Comparison of ENCODE assay signal across 8 cellular contexts in genomic region chr13:104984296-104984818, GRCh38.
A peak's percentile ranks its signal among the peaks of the same experiment; 100 is the strongest.
DNase-seq lines count a peak whose midpoint lies in the region; ATAC-seq lines count a peak whose summit lies in the region.

No MANE protein-coding gene starts in this region.

- POLR2A ChIA-PET in CD4-positive, alpha-beta memory T cell (lab: Charles Lee; ENCODE audit: partially characterized antibody) = no interaction called here

- no peaks in the 10 kb centered on the region for H3K36me3 ChIP-seq in CD4-positive, alpha-beta memory T cell (ENCODE audit: insufficient read depth, low read length)

- H3K27ac Mint-ChIP-seq in CD4-positive, alpha-beta memory T cell = peak overlapping the region; percentile 15 to 92 (median 53)
- peak overlapping the region; percentile 69 for H3K27ac Mint-ChIP-seq in dendritic cell treated with granulocyte-macrophage colony-stimulating factor and Interleukin-4, amounts not matched to agents 40 ng/mL and 50 ng/mL, for 4 days

- peak; percentile 79 for ATAC-seq in GM19351 (IDR thresholded peaks at IDR 0.05; ENCODE audit: unreplicated experiment)
- peak; percentile 80 for ATAC-seq in HG03354 (IDR thresholded peaks at IDR 0.05; ENCODE audit: poor library complexity, severe bottlenecking, unreplicated experiment)

- H3K27ac ChIP-seq in CD4-positive, alpha-beta memory T cell (ENCODE audit: low read depth, low read length) = no peak overlapping the region

- peaks cover 17% of the 10 kb centered on the region for H3K4me1 ChIP-seq in CD4-positive, alpha-beta memory T cell (ENCODE audit: insufficient read depth, low read length)

- H3K27me3 ChIP-seq in CD4-positive, alpha-beta memory T cell (ENCODE audit: insufficient read depth, low read length) = no peaks in the 10 kb centered on the region

- no peaks in the 10 kb centered on the region for H3K9me3 Mint-ChIP-seq in CD4-positive, alpha-beta memory T cell
- H3K9me3 Mint-ChIP-seq in dendritic cell treated with granulocyte-macrophage colony-stimulating factor and Interleukin-4, amounts not matched to agents 40 ng/mL and 50 ng/mL, for 4 days = no peaks in the 10 kb centered on the region

- H3K36me3 Mint-ChIP-seq in CD4-positive, alpha-beta memory T cell = no peaks in the 10 kb centered on the region
- H3K36me3 Mint-ChIP-seq in dendritic cell treated with granulocyte-macrophage colony-stimulating factor and Interleukin-4, amounts not matched to agents 40 ng/mL and 50 ng/mL, for 4 days (ENCODE audit: low read depth) = no peaks in the 10 kb centered on the region

- intact Hi-C loops in CD4-positive, alpha-beta memory T cell (cut with micrococcal nuclease) = loop anchor here (10.0 kb wide), 1 partner anchor 80 kb away; no protein-coding TSS in a partner anchor
- intact Hi-C loops in dendritic cell treated with granulocyte-macrophage colony-stimulating factor and Interleukin-4, amounts not matched to agents 40 ng/mL and 50 ng/mL, for 4 days (cut with micrococcal nuclease) = no loop called here

- peak overlapping the region in 7 of 8 donors; percentile 39 to 86 (median 50) for H3K4me3 Mint-ChIP-seq in CD4-positive, alpha-beta memory T cell
- peak overlapping the region; percentile 40 for H3K4me3 Mint-ChIP-seq in dendritic cell treated with granulocyte-macrophage colony-stimulating factor and Interleukin-4, amounts not matched to agents 40 ng/mL and 50 ng/mL, for 4 days

- H3K4me1 Mint-ChIP-seq in CD4-positive, alpha-beta memory T cell = peaks cover 13 to 23% (median 16%) of the 10 kb centered on the region in 4 donors
- peaks cover 11% of the 10 kb centered on the region for H3K4me1 Mint-ChIP-seq in dendritic cell treated with granulocyte-macrophage colony-stimulating factor and Interleukin-4, amounts not matched to agents 40 ng/mL and 50 ng/mL, for 4 days (ENCODE audit: low read depth)

- CTCF ChIA-PET in CD4-positive, alpha-beta memory T cell (lab: Charles Lee; ENCODE audit: partially characterized antibody) = no interaction called here

- H3K4me3 ChIP-seq in CD4-positive, alpha-beta memory T cell (ENCODE audit: low read length in 2 of 2) = no peak overlapping the region

- peak in 4 of 5 donors; percentile 27 to 51 (median 45) for DNase-seq in CD4-positive, alpha-beta memory T cell
- DNase-seq in SKM-1 treated with dmso at 0.1 percent for 144 hours (lab: John Stamatoyannopoulos, UW; ENCODE audit: unreplicated experiment) (peak; percentile 80), renal cortical epithelial cell (ENCODE audit: low read depth) (peak; percentile 69), NCI-H2227 (lab: John Stamatoyannopoulos, UW; ENCODE audit: unreplicated experiment) (no peak)
- DNase-seq in activated CD4-positive, CD25-positive, alpha-beta regulatory T cell treated with anti-CD3 and anti-CD28 coated beads, Interleukin-2, amount 50 U/mL, for 72 hours = no peak

- H3K9me3 ChIP-seq in CD4-positive, alpha-beta memory T cell (ENCODE audit: control insufficient read depth in 1 of 2, low read length in 2 of 2) = no peaks in the 10 kb centered on the region

- no peaks in the 10 kb centered on the region for H3K27me3 Mint-ChIP-seq in CD4-positive, alpha-beta memory T cell
- no peaks in the 10 kb centered on the region for H3K27me3 Mint-ChIP-seq in dendritic cell treated with granulocyte-macrophage colony-stimulating factor and Interleukin-4, amounts not matched to agents 40 ng/mL and 50 ng/mL, for 4 days

Comparison
In these comparisons a context has a peak if more than half of its experiments do, and no peak if none do; other contexts are left out.
1. DNase-seq: peak in CD4-positive, alpha-beta memory T cell (4 of 5), SKM-1 treated with dmso at 0.1 percent for 144 hours (single experiment) and renal cortical epithelial cell (single experiment); none in NCI-H2227 (single experiment) and activated CD4-positive, CD25-positive, alpha-beta regulatory T cell treated with anti-CD3 and anti-CD28 coated beads, Interleukin-2, amount 50 U/mL, for 72 hours (single experiment).